33 cellular contexts compared by ENCODE assay signal in genomic region chrX:64192673-64193072, GRCh38. TPM values are rescaled to one million over a fixed set of nuclear protein-coding genes. Genes with fewer than 3 reads are reported as not detected.
"Had no signal": no experiment of that assay in that cellular context is flagged by ENCODE, and none has a peak within 500 bp of the region (broad histone marks: within the 10 kb centered on the region; RNA-seq: fewer than 3 reads in every experiment).

No MANE protein-coding gene starts in this region.

- H3K27me3 ChIP-seq: body of pancreas, MG63, Peyer's patch had no signal

- H3K36me3 ChIP-seq: breast epithelium, MG63, Peyer's patch had no signal

- H3K4me1 ChIP-seq: body of pancreas, breast epithelium, Peyer's patch had no signal

- H3K27me3 Mint-ChIP-seq: activated CD4-positive, alpha-beta T cell treated with anti-CD3 and anti-CD28 coated beads, Interleukin-2, amount 10 ng/mL, durations not matched to agents 24 days and 14 days; activated naive CD4-positive, alpha-beta T cell treated with anti-CD3 and anti-CD28 coated beads, Interleukin-2, amount 50 U/mL, for 24 hours; activated naive CD8-positive, alpha-beta T cell treated with anti-CD3 and anti-CD28 coated beads, Interleukin-2, amount 10 ng/mL, durations not matched to agents 7 days and 5 days; activated T-cell treated with anti-CD3 and anti-CD28 coated beads, Interleukin-2, amount 50 U/mL, for 24 hours had no signal

- H3K4me3 ChIP-seq: body of pancreas, breast epithelium, MG63, Peyer's patch had no signal

- H3K9me3 Mint-ChIP-seq: activated CD4-positive, alpha-beta T cell treated with anti-CD3 and anti-CD28 coated beads, Interleukin-2, amount 10 ng/mL, durations not matched to agents 24 days and 14 days; activated naive CD4-positive, alpha-beta T cell treated with anti-CD3 and anti-CD28 coated beads, Interleukin-2, amount 50 U/mL, for 24 hours; activated naive CD8-positive, alpha-beta T cell treated with anti-CD3 and anti-CD28 coated beads, Interleukin-2, amount 10 ng/mL, durations not matched to agents 7 days and 5 days; activated T-cell treated with anti-CD3 and anti-CD28 coated beads, Interleukin-2, amount 50 U/mL, for 24 hours; activated T-helper 2 cell treated with anti-CD3 and anti-CD28 coated beads, Interferon-gamma antibody, Interleukin-2, Interleukin-4, amounts not matched to agents 10 μg/mL and 5 μg/mL and 100 μg/mL, durations not matched to agents 14 hours and 24 hours and 36 hours had no signal

- H3K9me3 ChIP-seq: body of pancreas, breast epithelium, MG63, Peyer's patch had no signal

- H3K4me3 Mint-ChIP-seq: activated CD4-positive, alpha-beta T cell treated with anti-CD3 and anti-CD28 coated beads, Interleukin-2, amount 10 ng/mL, durations not matched to agents 24 days and 14 days; activated CD8-positive, alpha-beta T cell treated with anti-CD3 and anti-CD28 coated beads, Interleukin-2, amount 10 ng/mL, durations not matched to agents 7 days and 5 days; activated naive CD4-positive, alpha-beta T cell treated with anti-CD3 and anti-CD28 coated beads, Interleukin-2, amount 50 U/mL, for 24 hours; activated naive CD8-positive, alpha-beta T cell treated with anti-CD3 and anti-CD28 coated beads, Interleukin-2, amount 10 ng/mL, durations not matched to agents 7 days and 5 days; activated T-cell treated with anti-CD3 and anti-CD28 coated beads, Interleukin-2, amount 50 U/mL, for 24 hours had no signal

- H3K27ac Mint-ChIP-seq: activated CD4-positive, alpha-beta T cell treated with anti-CD3 and anti-CD28 coated beads, Interleukin-2, amount 10 ng/mL, durations not matched to agents 24 days and 14 days; activated CD8-positive, alpha-beta T cell treated with anti-CD3 and anti-CD28 coated beads, Interleukin-2, amount 10 ng/mL, durations not matched to agents 7 days and 5 days; activated naive CD4-positive, alpha-beta T cell treated with anti-CD3 and anti-CD28 coated beads, Interleukin-2, amount 50 U/mL, for 24 hours; activated naive CD8-positive, alpha-beta T cell treated with anti-CD3 and anti-CD28 coated beads, Interleukin-2, amount 10 ng/mL, durations not matched to agents 7 days and 5 days; activated T-cell treated with anti-CD3 and anti-CD28 coated beads, Interleukin-2, amount 50 U/mL, for 24 hours; activated T-helper 2 cell treated with anti-CD3 and anti-CD28 coated beads, Interferon-gamma antibody, Interleukin-2, Interleukin-4, amounts not matched to agents 10 μg/mL and 5 μg/mL and 100 μg/mL, durations not matched to agents 14 hours and 24 hours and 36 hours had no signal

- H3K4me1 Mint-ChIP-seq: activated CD4-positive, alpha-beta T cell treated with anti-CD3 and anti-CD28 coated beads, Interleukin-2, amount 10 ng/mL, durations not matched to agents 24 days and 14 days; activated naive CD4-positive, alpha-beta T cell treated with anti-CD3 and anti-CD28 coated beads, Interleukin-2, amount 50 U/mL, for 24 hours; activated naive CD8-positive, alpha-beta T cell treated with anti-CD3 and anti-CD28 coated beads, Interleukin-2, amount 10 ng/mL, durations not matched to agents 7 days and 5 days had no signal

- DNase-seq: activated CD4-positive, alpha-beta T cell treated with anti-CD3 and anti-CD28 coated beads, Interleukin-2, amount 10 ng/mL, durations not matched to agents 24 days and 14 days; activated CD4-positive, alpha-beta T cell treated with anti-CD3 and anti-CD28 coated beads, Interleukin-2, amount 50 U/mL, for 4 hours; activated CD4-positive, CD25-positive, alpha-beta regulatory T cell; activated CD8-positive, alpha-beta T cell treated with anti-CD3 and anti-CD28 coated beads, Interleukin-2, amount 10 ng/mL, durations not matched to agents 7 days and 5 days; activated gamma-delta T cell; activated naive CD4-positive, alpha-beta T cell treated with Interleukin-2 at 50 U/mL for 16 hours; activated naive CD8-positive, alpha-beta T cell treated with anti-CD3 and anti-CD28 coated beads, Interleukin-2, amount 10 ng/mL, durations not matched to agents 7 days and 5 days; activated T-cell treated with anti-CD3 and anti-CD28 coated beads, Interleukin-2, amount 50 U/mL, for 24 hours; body of pancreas; caudate nucleus; Kasumi-1; KG1; MG63; NCI-H1048; NCI-H1105 treated with DMSO at 0.1 percent for 48 hours; NCI-H1436; NCI-H1694 treated with DMSO at 0.1 percent for 48 hours; NCI-H2029; NCI-H345; NCI-H524 treated with DMSO at 0.1 percent for 48 hours; NCI-H748 treated with DMSO at 0.1 percent for 48 hours; NK-92 treated with Interleukin-12 subunit alpha and Interleukin-12 subunit beta, amount 100 ng/mL, for 24 hours; PC-3; Peyer's patch; RPMI8226; SW 1271; T-helper 1 cell; T1000; WERI-Rb-1 had no signal

- H3K27ac ChIP-seq: body of pancreas, breast epithelium, Peyer's patch, WERI-Rb-1 had no signal

RNA-seq across cellular contexts. Expression of gene ASB12, which starts 37.7 kb away (rescaled TPM):
- total RNA-seq: activated CD4-positive, alpha-beta T cell treated with anti-CD3 and anti-CD28 coated beads, Interleukin-2, amount 10 ng/mL, durations not matched to agents 24 days and 14 days; activated CD8-positive, alpha-beta T cell treated with anti-CD3 and anti-CD28 coated beads, Interleukin-2, amount 10 ng/mL, durations not matched to agents 7 days and 5 days; activated T-helper 2 cell treated with anti-CD3 and anti-CD28 coated beads, Interferon-gamma antibody, Interleukin-2, Interleukin-4, amounts not matched to agents 10 μg/mL and 5 μg/mL and 100 μg/mL, durations not matched to agents 14 hours and 24 hours and 36 hours; body of pancreas; PC-3; Peyer's patch; T-helper 2 cell treated with Interferon-gamma antibody and Interleukin-4, amounts not matched to agents 100 ng/mL and 5 ng/mL, for 36 hours had no signal
